In the genomic region with DNA sequence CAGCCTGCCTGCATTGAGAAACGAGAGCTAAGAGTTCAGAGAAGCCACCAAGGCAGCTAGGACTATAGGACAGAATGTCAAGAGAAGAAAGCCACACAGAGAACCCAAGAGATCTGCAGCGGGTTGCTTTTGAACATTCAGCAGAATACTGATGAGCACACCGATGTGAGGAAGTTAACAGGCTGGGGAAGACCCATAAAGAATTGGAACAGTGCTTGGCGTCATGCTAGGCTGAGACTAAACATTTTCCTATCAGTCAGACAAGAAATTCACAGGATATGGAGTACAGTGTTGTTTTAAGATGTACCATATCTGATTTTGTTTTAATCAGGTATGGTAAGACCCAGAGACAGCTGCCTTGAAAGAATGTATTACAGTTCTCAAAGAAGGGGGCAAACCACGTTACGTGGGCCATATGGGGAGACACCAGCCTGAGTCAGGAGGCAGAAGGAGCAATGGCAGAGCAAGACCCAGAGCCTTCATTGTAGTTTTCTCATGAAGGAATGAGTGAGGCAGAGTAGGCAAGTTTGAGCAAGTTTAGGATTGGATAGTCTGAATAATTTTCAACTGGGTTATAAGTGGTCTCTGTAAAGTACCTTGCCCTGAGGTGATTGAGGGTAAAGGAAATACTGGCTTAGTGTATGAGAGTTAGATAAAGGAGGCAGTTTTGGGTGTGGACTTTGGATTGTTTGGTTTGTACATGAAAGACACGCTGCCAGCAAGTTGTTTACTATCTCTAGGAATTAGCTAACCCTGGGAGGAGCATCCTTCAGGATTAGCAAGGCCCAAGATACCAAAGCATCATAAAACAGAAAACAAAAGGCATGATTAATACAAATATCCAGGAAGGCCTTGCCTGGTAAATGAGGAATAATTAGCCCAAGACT, we compare ENCODE assay signal across 1 cellular context.
TF ChIP-seq lines count a peak whose summit lies in the region.

No MANE protein-coding gene starts in this region.

TF ChIP-seq in HepG2, 621 proteins besides CTCF, POLR2A, EP300 and RAD21 (continued from another document and continues in another):
- no peak for TF ChIP-seq TP53 (CRISPR knock-in tag; conservative IDR thresholded peaks at IDR 0.05)
- TF ChIP-seq, protein P1, sequence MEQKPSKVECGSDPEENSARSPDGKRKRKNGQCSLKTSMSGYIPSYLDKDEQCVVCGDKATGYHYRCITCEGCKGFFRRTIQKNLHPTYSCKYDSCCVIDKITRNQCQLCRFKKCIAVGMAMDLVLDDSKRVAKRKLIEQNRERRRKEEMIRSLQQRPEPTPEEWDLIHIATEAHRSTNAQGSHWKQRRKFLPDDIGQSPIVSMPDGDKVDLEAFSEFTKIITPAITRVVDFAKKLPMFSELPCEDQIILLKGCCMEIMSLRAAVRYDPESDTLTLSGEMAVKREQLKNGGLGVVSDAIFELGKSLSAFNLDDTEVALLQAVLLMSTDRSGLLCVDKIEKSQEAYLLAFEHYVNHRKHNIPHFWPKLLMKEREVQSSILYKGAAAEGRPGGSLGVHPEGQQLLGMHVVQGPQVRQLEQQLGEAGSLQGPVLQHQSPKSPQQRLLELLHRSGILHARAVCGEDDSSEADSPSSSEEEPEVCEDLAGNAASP (CRISPR knock-in tag; IDR thresholded peaks at IDR 0.05; ENCODE audit: borderline replicate concordance): peak; percentile 95
- TF ChIP-seq, protein P2, sequence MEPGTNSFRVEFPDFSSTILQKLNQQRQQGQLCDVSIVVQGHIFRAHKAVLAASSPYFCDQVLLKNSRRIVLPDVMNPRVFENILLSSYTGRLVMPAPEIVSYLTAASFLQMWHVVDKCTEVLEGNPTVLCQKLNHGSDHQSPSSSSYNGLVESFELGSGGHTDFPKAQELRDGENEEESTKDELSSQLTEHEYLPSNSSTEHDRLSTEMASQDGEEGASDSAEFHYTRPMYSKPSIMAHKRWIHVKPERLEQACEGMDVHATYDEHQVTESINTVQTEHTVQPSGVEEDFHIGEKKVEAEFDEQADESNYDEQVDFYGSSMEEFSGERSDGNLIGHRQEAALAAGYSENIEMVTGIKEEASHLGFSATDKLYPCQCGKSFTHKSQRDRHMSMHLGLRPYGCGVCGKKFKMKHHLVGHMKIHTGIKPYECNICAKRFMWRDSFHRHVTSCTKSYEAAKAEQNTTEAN (CRISPR knock-in tag; conservative IDR thresholded peaks at IDR 0.05): 0 out of 2 replicates have a peak, but pooled peaks have one; percentile 4
- TF ChIP-seq ATRX (CRISPR knock-in tag; IDR thresholded peaks at IDR 0.05; ENCODE audit: borderline replicate concordance): no peak
- no peak for TF ChIP-seq CC2D1A (CRISPR knock-in tag; IDR thresholded peaks at IDR 0.05)
- no peak; the same call in 1 of the 2 replicates for TF ChIP-seq CHD4 (IDR thresholded peaks at IDR 0.05; ENCODE audit: borderline replicate concordance, low read length)
- TF ChIP-seq, protein P3, sequence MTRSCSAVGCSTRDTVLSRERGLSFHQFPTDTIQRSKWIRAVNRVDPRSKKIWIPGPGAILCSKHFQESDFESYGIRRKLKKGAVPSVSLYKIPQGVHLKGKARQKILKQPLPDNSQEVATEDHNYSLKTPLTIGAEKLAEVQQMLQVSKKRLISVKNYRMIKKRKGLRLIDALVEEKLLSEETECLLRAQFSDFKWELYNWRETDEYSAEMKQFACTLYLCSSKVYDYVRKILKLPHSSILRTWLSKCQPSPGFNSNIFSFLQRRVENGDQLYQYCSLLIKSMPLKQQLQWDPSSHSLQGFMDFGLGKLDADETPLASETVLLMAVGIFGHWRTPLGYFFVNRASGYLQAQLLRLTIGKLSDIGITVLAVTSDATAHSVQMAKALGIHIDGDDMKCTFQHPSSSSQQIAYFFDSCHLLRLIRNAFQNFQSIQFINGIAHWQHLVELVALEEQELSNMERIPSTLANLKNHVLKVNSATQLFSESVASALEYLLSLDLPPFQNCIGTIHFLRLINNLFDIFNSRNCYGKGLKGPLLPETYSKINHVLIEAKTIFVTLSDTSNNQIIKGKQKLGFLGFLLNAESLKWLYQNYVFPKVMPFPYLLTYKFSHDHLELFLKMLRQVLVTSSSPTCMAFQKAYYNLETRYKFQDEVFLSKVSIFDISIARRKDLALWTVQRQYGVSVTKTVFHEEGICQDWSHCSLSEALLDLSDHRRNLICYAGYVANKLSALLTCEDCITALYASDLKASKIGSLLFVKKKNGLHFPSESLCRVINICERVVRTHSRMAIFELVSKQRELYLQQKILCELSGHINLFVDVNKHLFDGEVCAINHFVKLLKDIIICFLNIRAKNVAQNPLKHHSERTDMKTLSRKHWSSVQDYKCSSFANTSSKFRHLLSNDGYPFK (CRISPR knock-in tag; IDR thresholded peaks at IDR 0.05; ENCODE audit: borderline replicate concordance): no peak
- no peak for TF ChIP-seq KDM5B (CRISPR knock-in tag; IDR thresholded peaks at IDR 0.05; ENCODE audit: borderline replicate concordance)
- no peak for TF ChIP-seq RAD51 (IDR thresholded peaks at IDR 0.05; ENCODE audit: borderline replicate concordance)
- no peak for TF ChIP-seq ISX (CRISPR knock-in tag; conservative IDR thresholded peaks at IDR 0.05)
- TF ChIP-seq ZNF382 (CRISPR knock-in tag; IDR thresholded peaks at IDR 0.05; ENCODE audit: borderline replicate concordance): no peak
- no peak for TF ChIP-seq ZFP36 (IDR thresholded peaks at IDR 0.05; ENCODE audit: borderline replicate concordance, low read depth, low read length, partially characterized antibody)
- TF ChIP-seq, protein P4, sequence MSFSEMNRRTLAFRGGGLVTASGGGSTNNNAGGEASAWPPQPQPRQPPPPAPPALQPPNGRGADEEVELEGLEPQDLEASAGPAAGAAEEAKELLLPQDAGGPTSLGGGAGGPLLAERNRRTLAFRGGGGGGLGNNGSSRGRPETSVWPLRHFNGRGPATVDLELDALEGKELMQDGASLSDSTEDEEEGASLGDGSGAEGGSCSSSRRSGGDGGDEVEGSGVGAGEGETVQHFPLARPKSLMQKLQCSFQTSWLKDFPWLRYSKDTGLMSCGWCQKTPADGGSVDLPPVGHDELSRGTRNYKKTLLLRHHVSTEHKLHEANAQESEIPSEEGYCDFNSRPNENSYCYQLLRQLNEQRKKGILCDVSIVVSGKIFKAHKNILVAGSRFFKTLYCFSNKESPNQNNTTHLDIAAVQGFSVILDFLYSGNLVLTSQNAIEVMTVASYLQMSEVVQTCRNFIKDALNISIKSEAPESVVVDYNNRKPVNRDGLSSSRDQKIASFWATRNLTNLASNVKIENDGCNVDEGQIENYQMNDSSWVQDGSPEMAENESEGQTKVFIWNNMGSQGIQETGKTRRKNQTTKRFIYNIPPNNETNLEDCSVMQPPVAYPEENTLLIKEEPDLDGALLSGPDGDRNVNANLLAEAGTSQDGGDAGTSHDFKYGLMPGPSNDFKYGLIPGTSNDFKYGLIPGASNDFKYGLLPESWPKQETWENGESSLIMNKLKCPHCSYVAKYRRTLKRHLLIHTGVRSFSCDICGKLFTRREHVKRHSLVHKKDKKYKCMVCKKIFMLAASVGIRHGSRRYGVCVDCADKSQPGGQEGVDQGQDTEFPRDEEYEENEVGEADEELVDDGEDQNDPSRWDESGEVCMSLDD (CRISPR knock-in tag; IDR thresholded peaks at IDR 0.05; ENCODE audit: borderline replicate concordance): no peak
- TF ChIP-seq SSRP1 (CRISPR knock-in tag; IDR thresholded peaks at IDR 0.05): peak; percentile 71
- no peak for TF ChIP-seq KMT2A (CRISPR knock-in tag; IDR thresholded peaks at IDR 0.05)
- TF ChIP-seq ZNF569 (CRISPR knock-in tag; IDR thresholded peaks at IDR 0.05; ENCODE audit: borderline replicate concordance): no peak
- TF ChIP-seq ZEB1 (IDR thresholded peaks at IDR 0.05; ENCODE audit: insufficient replicate concordance, low read depth): peak; percentile 72
- no peak for TF ChIP-seq ZNF562 (CRISPR knock-in tag; IDR thresholded peaks at IDR 0.05; ENCODE audit: borderline replicate concordance)
- TF ChIP-seq NR2F2 (IDR thresholded peaks at IDR 0.05; ENCODE audit: borderline replicate concordance, low read depth): peak; percentile 91
- TF ChIP-seq NFKBIZ (CRISPR knock-in tag; IDR thresholded peaks at IDR 0.05): peak; percentile 69; the same call in 1 of the 2 replicates
- no peak for TF ChIP-seq CCAR2 (optimal IDR thresholded peaks at IDR 0.05; ENCODE audit: low read depth, low read length)
- no peak for TF ChIP-seq MTF1 (CRISPR knock-in tag; IDR thresholded peaks at IDR 0.05)
- peak; percentile 100 for TF ChIP-seq SP5 (CRISPR knock-in tag; IDR thresholded peaks at IDR 0.05; ENCODE audit: borderline replicate concordance, low read depth)
- TF ChIP-seq ZNF792 (CRISPR knock-in tag; IDR thresholded peaks at IDR 0.05): peak; percentile 52; the same call in 1 of the 2 replicates
- TF ChIP-seq, protein P5, sequence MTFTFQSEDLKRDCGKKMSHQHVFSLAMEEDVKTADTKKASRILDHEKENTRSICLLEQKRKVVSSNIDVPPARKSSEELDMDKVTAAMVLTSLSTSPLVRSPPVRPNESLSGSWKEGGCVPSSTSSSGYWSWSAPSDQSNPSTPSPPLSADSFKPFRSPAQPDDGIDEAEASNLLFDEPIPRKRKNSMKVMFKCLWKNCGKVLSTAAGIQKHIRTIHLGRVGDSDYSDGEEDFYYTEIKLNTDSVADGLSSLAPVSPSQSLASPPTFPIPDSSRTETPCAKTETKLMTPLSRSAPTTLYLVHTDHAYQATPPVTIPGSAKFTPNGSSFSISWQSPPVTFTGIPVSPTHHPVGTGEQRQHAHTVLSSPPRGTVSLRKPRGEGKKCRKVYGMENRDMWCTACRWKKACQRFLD (CRISPR knock-in tag; IDR thresholded peaks at IDR 0.05; ENCODE audit: borderline replicate concordance): no peak
- TF ChIP-seq ZFP41 (CRISPR knock-in tag; IDR thresholded peaks at IDR 0.05; ENCODE audit: borderline replicate concordance): no peak
- TF ChIP-seq SMYD3 (CRISPR knock-in tag; IDR thresholded peaks at IDR 0.05): no peak
- TF ChIP-seq ZNF724P (CRISPR knock-in tag; IDR thresholded peaks at IDR 0.05; ENCODE audit: borderline replicate concordance): no peak
- TF ChIP-seq ZNF746 (CRISPR knock-in tag; IDR thresholded peaks at IDR 0.05): no peak
- TF ChIP-seq NKX3-1 (CRISPR knock-in tag; IDR thresholded peaks at IDR 0.05): no peak
- TF ChIP-seq, protein P6, sequence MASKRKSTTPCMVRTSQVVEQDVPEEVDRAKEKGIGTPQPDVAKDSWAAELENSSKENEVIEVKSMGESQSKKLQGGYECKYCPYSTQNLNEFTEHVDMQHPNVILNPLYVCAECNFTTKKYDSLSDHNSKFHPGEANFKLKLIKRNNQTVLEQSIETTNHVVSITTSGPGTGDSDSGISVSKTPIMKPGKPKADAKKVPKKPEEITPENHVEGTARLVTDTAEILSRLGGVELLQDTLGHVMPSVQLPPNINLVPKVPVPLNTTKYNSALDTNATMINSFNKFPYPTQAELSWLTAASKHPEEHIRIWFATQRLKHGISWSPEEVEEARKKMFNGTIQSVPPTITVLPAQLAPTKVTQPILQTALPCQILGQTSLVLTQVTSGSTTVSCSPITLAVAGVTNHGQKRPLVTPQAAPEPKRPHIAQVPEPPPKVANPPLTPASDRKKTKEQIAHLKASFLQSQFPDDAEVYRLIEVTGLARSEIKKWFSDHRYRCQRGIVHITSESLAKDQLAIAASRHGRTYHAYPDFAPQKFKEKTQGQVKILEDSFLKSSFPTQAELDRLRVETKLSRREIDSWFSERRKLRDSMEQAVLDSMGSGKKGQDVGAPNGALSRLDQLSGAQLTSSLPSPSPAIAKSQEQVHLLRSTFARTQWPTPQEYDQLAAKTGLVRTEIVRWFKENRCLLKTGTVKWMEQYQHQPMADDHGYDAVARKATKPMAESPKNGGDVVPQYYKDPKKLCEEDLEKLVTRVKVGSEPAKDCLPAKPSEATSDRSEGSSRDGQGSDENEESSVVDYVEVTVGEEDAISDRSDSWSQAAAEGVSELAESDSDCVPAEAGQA (IDR thresholded peaks at IDR 0.05; ENCODE audit: low read depth): no peak
- TF ChIP-seq, protein P6 (CRISPR knock-in tag; IDR thresholded peaks at IDR 0.05; ENCODE audit: borderline replicate concordance): no peak; the same call in 1 of the 2 replicates
- TF ChIP-seq, protein P7, sequence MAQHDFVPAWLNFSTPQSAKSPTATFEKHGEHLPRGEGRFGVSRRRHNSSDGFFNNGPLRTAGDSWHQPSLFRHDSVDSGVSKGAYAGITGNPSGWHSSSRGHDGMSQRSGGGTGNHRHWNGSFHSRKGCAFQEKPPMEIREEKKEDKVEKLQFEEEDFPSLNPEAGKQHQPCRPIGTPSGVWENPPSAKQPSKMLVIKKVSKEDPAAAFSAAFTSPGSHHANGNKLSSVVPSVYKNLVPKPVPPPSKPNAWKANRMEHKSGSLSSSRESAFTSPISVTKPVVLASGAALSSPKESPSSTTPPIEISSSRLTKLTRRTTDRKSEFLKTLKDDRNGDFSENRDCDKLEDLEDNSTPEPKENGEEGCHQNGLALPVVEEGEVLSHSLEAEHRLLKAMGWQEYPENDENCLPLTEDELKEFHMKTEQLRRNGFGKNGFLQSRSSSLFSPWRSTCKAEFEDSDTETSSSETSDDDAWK (CRISPR knock-in tag; IDR thresholded peaks at IDR 0.05): no peak
- TF ChIP-seq ZNF484 (CRISPR knock-in tag; IDR thresholded peaks at IDR 0.05; ENCODE audit: borderline replicate concordance, low read depth): no peak
- peak; percentile 60; the same call in 1 of the 2 replicates for TF ChIP-seq ZNF501 (CRISPR knock-in tag; IDR thresholded peaks at IDR 0.05)
- TF ChIP-seq, protein P8, sequence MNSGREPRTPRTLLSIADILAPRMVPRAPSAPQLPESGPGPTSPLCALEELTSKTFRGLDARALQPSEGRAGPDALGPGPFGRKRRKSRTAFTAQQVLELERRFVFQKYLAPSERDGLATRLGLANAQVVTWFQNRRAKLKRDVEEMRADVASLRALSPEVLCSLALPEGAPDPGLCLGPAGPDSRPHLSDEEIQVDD (CRISPR knock-in tag; IDR thresholded peaks at IDR 0.05; ENCODE audit: borderline replicate concordance): no peak
- TF ChIP-seq, protein P9, sequence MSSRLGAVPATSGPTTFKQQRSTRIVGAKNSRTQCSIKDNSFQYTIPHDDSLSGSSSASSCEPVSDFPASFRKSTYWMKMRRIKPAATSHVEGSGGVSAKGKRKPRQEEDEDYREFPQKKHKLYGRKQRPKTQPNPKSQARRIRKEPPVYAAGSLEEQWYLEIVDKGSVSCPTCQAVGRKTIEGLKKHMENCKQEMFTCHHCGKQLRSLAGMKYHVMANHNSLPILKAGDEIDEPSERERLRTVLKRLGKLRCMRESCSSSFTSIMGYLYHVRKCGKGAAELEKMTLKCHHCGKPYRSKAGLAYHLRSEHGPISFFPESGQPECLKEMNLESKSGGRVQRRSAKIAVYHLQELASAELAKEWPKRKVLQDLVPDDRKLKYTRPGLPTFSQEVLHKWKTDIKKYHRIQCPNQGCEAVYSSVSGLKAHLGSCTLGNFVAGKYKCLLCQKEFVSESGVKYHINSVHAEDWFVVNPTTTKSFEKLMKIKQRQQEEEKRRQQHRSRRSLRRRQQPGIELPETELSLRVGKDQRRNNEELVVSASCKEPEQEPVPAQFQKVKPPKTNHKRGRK (CRISPR knock-in tag; IDR thresholded peaks at IDR 0.05): no peak
- TF ChIP-seq ZNF30 (CRISPR knock-in tag; IDR thresholded peaks at IDR 0.05): no peak
